ENCODE assay signal across 1 cellular context in genomic region chr2:120226296-120226695, GRCh38.
TF ChIP-seq lines count a peak whose summit lies in the region.

No MANE protein-coding gene starts in this region.

TF ChIP-seq in HepG2, 621 proteins besides CTCF, POLR2A, EP300 and RAD21:
- TF ChIP-seq KDM4B (CRISPR knock-in tag; IDR thresholded peaks at IDR 0.05), result no peak
- no peak for TF ChIP-seq MXD3 (CRISPR knock-in tag; IDR thresholded peaks at IDR 0.05)
- no peak for TF ChIP-seq NFATC3 (CRISPR knock-in tag; IDR thresholded peaks at IDR 0.05)
- no peak for TF ChIP-seq ELF1 (CRISPR knock-in tag; IDR thresholded peaks at IDR 0.05)
- TF ChIP-seq RELA (CRISPR knock-in tag; IDR thresholded peaks at IDR 0.05), result no peak
- no peak for TF ChIP-seq EED (CRISPR knock-in tag; IDR thresholded peaks at IDR 0.05)
- TF ChIP-seq ZNF891 (CRISPR knock-in tag; IDR thresholded peaks at IDR 0.05), result no peak
- TF ChIP-seq SUZ12 (IDR thresholded peaks at IDR 0.05; ENCODE audit: low read depth, low read length), result no peak
- no peak for TF ChIP-seq TSC22D2 (CRISPR knock-in tag; IDR thresholded peaks at IDR 0.05; ENCODE audit: borderline replicate concordance)
- TF ChIP-seq TCF7L2 (IDR thresholded peaks at IDR 0.05; ENCODE audit: low read depth, low read length), result no peak
- TF ChIP-seq ZFP82 (CRISPR knock-in tag; IDR thresholded peaks at IDR 0.05; ENCODE audit: borderline replicate concordance), result no peak
- no peak for TF ChIP-seq PHB2 (IDR thresholded peaks at IDR 0.05; ENCODE audit: partially characterized antibody)
- TF ChIP-seq KDM5A (IDR thresholded peaks at IDR 0.05; ENCODE audit: borderline replicate concordance, low read length), result no peak
